20 cellular contexts compared by ENCODE assay signal in genomic region chr1:244866355-244866754, GRCh38. TPM values are rescaled to one million over a fixed set of nuclear protein-coding genes. Genes with fewer than 3 reads are reported as not detected.
A peak's percentile ranks its signal among the peaks of the same experiment; 100 is the strongest.
DNase-seq lines count a peak whose midpoint lies in the region; ATAC-seq, FAIRE-seq and TF ChIP-seq lines count a peak whose summit lies in the region.
"Had no signal": no experiment of that assay in that cellular context is flagged by ENCODE, and none has a peak within 500 bp of the region (broad histone marks: within the 10 kb centered on the region; RNA-seq: fewer than 3 reads in every experiment).

No MANE protein-coding gene starts in this region.

- no peak for DNase-seq in A549 (ENCODE audit: low read depth in 1 of 2, low spot score in 1 of 2)
- no peak for DNase-seq in DND-41
- DNase-seq in activated naive CD8-positive, alpha-beta T cell treated with anti-CD3 and anti-CD28 coated beads, Interleukin-2, amount 50 U/mL, for 24 hours, result no peak
- no peak for DNase-seq in natural killer cell treated with Interleukin-12 subunit alpha and Interleukin-12 subunit beta and Interleukin-15 and Interleukin-18, amount 100 ng/mL, for 72 hours (ENCODE audit: low spot score)
- DNase-seq in Ammon's horn (ENCODE audit: low spot score), result no peak
- no peak for DNase-seq in H4 (ENCODE audit: low spot score)
- no peak for DNase-seq in left colon
- DNase-seq: activated CD4-positive, alpha-beta memory T cell treated with anti-CD3 and anti-CD28 coated beads for 36 hours; activated naive CD4-positive, alpha-beta T cell; cerebellar nuclear complex; erythroblast; H9; NCI-H1048; NCI-H345; Peyer's patch; posterior cingulate gyrus; stimulated activated CD4-positive, alpha-beta T cell treated with anti-CD3 and anti-CD28 coated beads, Interleukin-2, amount 100 ng/mL, for 48 hours; T-helper 9 cell had no signal

- H3K4me1 Mint-ChIP-seq in activated naive CD8-positive, alpha-beta T cell treated with anti-CD3 and anti-CD28 coated beads, Interleukin-2, amount 50 U/mL, for 24 hours, result peaks cover 29% of the 10 kb centered on the region
- peaks cover 30 to 31% of the 10 kb centered on the region in 2 donors for H3K4me1 Mint-ChIP-seq in natural killer cell treated with Interleukin-12 subunit alpha and Interleukin-12 subunit beta and Interleukin-15 and Interleukin-18, amount 100 ng/mL, for 72 hours (ENCODE audit: low read depth in 2 of 2)

- TF ChIP-seq POLR2A in A549 (IDR thresholded peaks at IDR 0.05; ENCODE audit: low read length), result no peak

- POLR2A ChIA-PET in A549 (lab: Yijun Ruan, JAX), result interaction anchor here (0.6 to 4.6 kb wide), 2 partner anchors 32 to 98 kb away, joined by 3 to 38 read pairs; no protein-coding TSS in a partner anchor

- WGBS in A549 (ENCODE audit: missing lambda C conversion rate), result 85% methylated on average over 1 of the region's 1 CpG

- H3K9me3 ChIP-seq in A549 (no peaks in the 10 kb centered on the region), DND-41 (ENCODE audit: insufficient read depth, low read length, severe bottlenecking) (no peaks in the 10 kb centered on the region)
- H3K9me3 ChIP-seq: Peyer's patch had no signal

- H3K9me3 Mint-ChIP-seq in activated naive CD8-positive, alpha-beta T cell treated with anti-CD3 and anti-CD28 coated beads, Interleukin-2, amount 50 U/mL, for 24 hours, result no peaks in the 10 kb centered on the region
- no peaks in the 10 kb centered on the region for H3K9me3 Mint-ChIP-seq in natural killer cell treated with Interleukin-12 subunit alpha and Interleukin-12 subunit beta and Interleukin-15 and Interleukin-18, amount 100 ng/mL, for 72 hours
- H3K9me3 Mint-ChIP-seq: activated CD4-positive, alpha-beta memory T cell treated with anti-CD3 and anti-CD28 coated beads for 36 hours; stimulated activated effector memory CD8-positive, alpha-beta T cell treated with anti-CD3 and anti-CD28 coated beads, Interleukin-12 subunit alpha, Interleukin-12 subunit beta, amount 100 ng/mL, for 72 hours had no signal

- H2AFZ ChIP-seq in DND-41 (ENCODE audit: low read depth, low read length), result peak overlapping the region; percentile 55; the same call in 1 of the 2 replicates

- H3K4me1 ChIP-seq in A549 (peaks cover 17% of the 10 kb centered on the region), DND-41 (ENCODE audit: insufficient read depth, low read length) (peaks cover 26% of the 10 kb centered on the region)

- no peak for TF ChIP-seq EP300 in A549 (IDR thresholded peaks at IDR 0.05)

- peaks cover 19% of the 10 kb centered on the region for H3K36me3 Mint-ChIP-seq in activated naive CD8-positive, alpha-beta T cell treated with anti-CD3 and anti-CD28 coated beads, Interleukin-2, amount 50 U/mL, for 24 hours (ENCODE audit: low read depth)
- H3K36me3 Mint-ChIP-seq in natural killer cell treated with Interleukin-12 subunit alpha and Interleukin-12 subunit beta and Interleukin-15 and Interleukin-18, amount 100 ng/mL, for 72 hours, result peaks cover 23% of the 10 kb centered on the region

- H3K4me3 ChIP-seq in A549 (no peak overlapping the region), DND-41 (ENCODE audit: low read depth in 1 of 2, low read length in 2 of 2) (no peak overlapping the region)
- H3K4me3 ChIP-seq: Peyer's patch had no signal

- FAIRE-seq in A549 (lab: Jason Lieb, UNC), result no peak

- TF ChIP-seq CTCF in A549 (IDR thresholded peaks at IDR 0.05), result no peak
- TF ChIP-seq CTCF in DND-41 (IDR thresholded peaks at IDR 0.05; ENCODE audit: borderline replicate concordance, extremely low read depth, low read length, poor library complexity, severe bottlenecking), result no peak

- H3K79me2 ChIP-seq in DND-41 (ENCODE audit: insufficient read depth, low read length), result peaks cover 43% of the 10 kb centered on the region

- peak overlapping the region; percentile 64 for H3K27ac Mint-ChIP-seq in activated naive CD8-positive, alpha-beta T cell treated with anti-CD3 and anti-CD28 coated beads, Interleukin-2, amount 50 U/mL, for 24 hours
- peak overlapping the region; percentile 33 to 74 for H3K27ac Mint-ChIP-seq in natural killer cell treated with Interleukin-12 subunit alpha and Interleukin-12 subunit beta and Interleukin-15 and Interleukin-18, amount 100 ng/mL, for 72 hours

- H3K4me3 Mint-ChIP-seq in activated naive CD8-positive, alpha-beta T cell treated with anti-CD3 and anti-CD28 coated beads, Interleukin-2, amount 50 U/mL, for 24 hours, result peak overlapping the region; percentile 2
- H3K4me3 Mint-ChIP-seq in natural killer cell treated with Interleukin-12 subunit alpha and Interleukin-12 subunit beta and Interleukin-15 and Interleukin-18, amount 100 ng/mL, for 72 hours, result no peak overlapping the region

- peaks cover 1% of the 10 kb centered on the region for H3K27me3 Mint-ChIP-seq in activated naive CD8-positive, alpha-beta T cell treated with anti-CD3 and anti-CD28 coated beads, Interleukin-2, amount 50 U/mL, for 24 hours
- H3K27me3 Mint-ChIP-seq in natural killer cell treated with Interleukin-12 subunit alpha and Interleukin-12 subunit beta and Interleukin-15 and Interleukin-18, amount 100 ng/mL, for 72 hours, result no peaks in the 10 kb centered on the region
- H3K27me3 Mint-ChIP-seq: activated CD4-positive, alpha-beta memory T cell treated with anti-CD3 and anti-CD28 coated beads for 36 hours had no signal

- intact Hi-C loops in left colon (cut with DNase I, micrococcal nuclease), result loop anchor here in 1 of 2 donors (5.0 to 10.0 kb wide), 2 partner anchors 98 to 176 kb away; a partner anchor contains a TSS

- no peak for ATAC-seq in A549
- ATAC-seq in DND-41 (ENCODE audit: insufficient read depth, low read depth), result no peak
- no peak for ATAC-seq in activated naive CD8-positive, alpha-beta T cell treated with anti-CD3 and anti-CD28 coated beads, Interleukin-2, amount 50 U/mL, for 24 hours
- ATAC-seq in natural killer cell treated with Interleukin-12 subunit alpha and Interleukin-12 subunit beta and Interleukin-15 and Interleukin-18, amount 100 ng/mL, for 72 hours, result no peak
- no peak for ATAC-seq in GM19397 (IDR thresholded peaks at IDR 0.05; ENCODE audit: unreplicated experiment)
- no peak for ATAC-seq in left colon
- ATAC-seq: stimulated activated effector memory CD8-positive, alpha-beta T cell treated with anti-CD3 and anti-CD28 coated beads, Interleukin-12 subunit alpha, Interleukin-12 subunit beta, amount 100 ng/mL, for 72 hours had no signal

- peaks cover 15% of the 10 kb centered on the region for H4K20me1 ChIP-seq in DND-41 (ENCODE audit: insufficient read depth, low read length)

- CTCF ChIA-PET in A549 (lab: Yijun Ruan, JAX), result interaction anchor here (0.6 to 1.2 kb wide), 4 partner anchors 12 to 190 kb away, joined by 3 to 4 read pairs (median 3); no protein-coding TSS in a partner anchor

- H3K4me2 ChIP-seq in A549 (peak overlapping the region; percentile 97; the same call in 2 of the 3 replicates), DND-41 (ENCODE audit: insufficient read depth, low read length) (peak overlapping the region; percentile 79)

- H3K27ac ChIP-seq in A549, result peak overlapping the region in 1 of 2 experiments; percentile 51; a peak in 1 of 6 replicates
- H3K27ac ChIP-seq in DND-41 (ENCODE audit: low read length), result peak overlapping the region; percentile 48; the same call in 1 of the 2 replicates

- H3K36me3 ChIP-seq in DND-41 (ENCODE audit: insufficient read depth, low read length), result peaks cover 23% of the 10 kb centered on the region
- H3K36me3 ChIP-seq: Peyer's patch had no signal

- 0 out of 2 replicates have a peak overlapping the region, but pooled peaks have one; percentile 96 for H3K9ac ChIP-seq in DND-41 (ENCODE audit: low read depth, low read length)

- TF ChIP-seq RAD21 in A549 (conservative IDR thresholded peaks at IDR 0.05 in 1 of 2, IDR thresholded peaks at IDR 0.05 in 1 of 2), result no peak

- H3K27me3 ChIP-seq in DND-41 (ENCODE audit: insufficient read depth, low read length, poor library complexity), result no peaks in the 10 kb centered on the region
- H3K27me3 ChIP-seq: Peyer's patch had no signal

TF ChIP-seq in A549, 52 proteins besides CTCF, POLR2A, EP300 and RAD21:
- no peak for TF ChIP-seq ZFP36 (IDR thresholded peaks at IDR 0.05; ENCODE audit: borderline replicate concordance, partially characterized antibody)
- no peak for TF ChIP-seq MAFK (IDR thresholded peaks at IDR 0.05; ENCODE audit: partially characterized antibody)
- TF ChIP-seq NFE2L2 (conservative IDR thresholded peaks at IDR 0.05; ENCODE audit: low read length), result no peak
- TF ChIP-seq CBX8 (IDR thresholded peaks at IDR 0.05), result no peak
- no peak for TF ChIP-seq BCL3 (IDR thresholded peaks at IDR 0.05)
- TF ChIP-seq HOXB5 (CRISPR knock-in tag; IDR thresholded peaks at IDR 0.05), result no peak

RNA-seq across cellular contexts. Expression of gene HNRNPU, which starts 2.0 kb away (rescaled TPM):
- 345 and 529 TPM in 2 replicates for polyA plus RNA-seq in A549 (2011; rRNA removed)
- 132 and 167 TPM in 2 replicates for polyA plus RNA-seq in A549 (2012; cell fraction: cytosol; rRNA removed)
- 136 and 185 TPM in 2 replicates for polyA plus RNA-seq in A549 (2012; cell fraction: nucleus; rRNA removed)
- polyA plus RNA-seq in A549 (2017; fragmentation: RNase III; extraction: RNeasy Plus Mini Kit Qiagen cat#74134 plus additional on column Dnase treatment), result 449 to 465 TPM (median 455 TPM) in 3 replicates
- polyA minus RNA-seq in A549 (2011; rRNA and poly(A)+ RNA removed), result 330 and 400 TPM in 2 replicates
- total RNA-seq in natural killer cell treated with Interleukin-12 subunit alpha and Interleukin-12 subunit beta and Interleukin-15 and Interleukin-18, amount 100 ng/mL, for 72 hours, result 100 to 1,000 TPM; 403 to 475 TPM
- 255 and 288 TPM in 2 replicates for total RNA-seq in H4 (2014; rRNA removed; shearing (Covaris generic))
- total RNA-seq in left colon, result 100 to 1,000 TPM; 188 to 225 TPM

RNA-seq across cellular contexts. Expression of gene COX20, which starts 30.9 kb away (rescaled TPM):
- polyA plus RNA-seq in A549 (2011; rRNA removed) (28.1 and 65.4 TPM in 2 replicates), A549 (2017; fragmentation: RNase III; extraction: RNeasy Plus Mini Kit Qiagen cat#74134 plus additional on column Dnase treatment) (64.4 to 78.2 TPM (median 74.6 TPM) in 3 replicates)
- polyA plus RNA-seq in A549 (2012; cell fraction: cytosol; rRNA removed), result 12.6 and 14.4 TPM in 2 replicates
- polyA plus RNA-seq in A549 (2012; cell fraction: nucleus; rRNA removed), result 3.5 and 6.2 TPM in 2 replicates
- 6.1 and 6.7 TPM in 2 replicates for polyA minus RNA-seq in A549 (2011; rRNA and poly(A)+ RNA removed)
- total RNA-seq in natural killer cell treated with Interleukin-12 subunit alpha and Interleukin-12 subunit beta and Interleukin-15 and Interleukin-18, amount 100 ng/mL, for 72 hours, result 10 to 100 TPM; 21.3 to 31.4 TPM
- total RNA-seq in H4 (2014; rRNA removed; shearing (Covaris generic)), result 58.4 and 71.7 TPM in 2 replicates
- 10 to 100 TPM; 21.8 to 30.5 TPM for total RNA-seq in left colon
